Comparison of ENCODE assay signal across 24 cellular contexts in genomic region chr11:2547806-2548205, GRCh38.
A peak's percentile ranks its signal among the peaks of the same experiment; 100 is the strongest.
DNase-seq lines count a peak whose midpoint lies in the region; ATAC-seq and TF ChIP-seq lines count a peak whose summit lies in the region.
"Had no signal": no experiment of that assay in that cellular context is flagged by ENCODE, and none has a peak within 500 bp of the region (broad histone marks: within the 10 kb centered on the region; RNA-seq: fewer than 3 reads in every experiment).

No MANE protein-coding gene starts in this region.

- H3K9me3 Mint-ChIP-seq in activated naive CD4-positive, alpha-beta T cell treated with anti-CD3 and anti-CD28 coated beads, Interleukin-2, amount 10 ng/mL, durations not matched to agents 7 days and 5 days = no peaks in the 10 kb centered on the region
- H3K9me3 Mint-ChIP-seq in activated naive CD4-positive, alpha-beta T cell treated with anti-CD3 and anti-CD28 coated beads, Interleukin-2, amount 50 U/mL, for 72 hours = no peaks in the 10 kb centered on the region
- peaks cover 3% of the 10 kb centered on the region for H3K9me3 Mint-ChIP-seq in glutamatergic neuron (ENCODE audit: unreplicated experiment)
- H3K9me3 Mint-ChIP-seq: HFFc6 had no signal

- no peak overlapping the region for H3K27ac ChIP-seq in upper lobe of right lung
- H3K27ac ChIP-seq: ascending aorta had no signal

- no peak overlapping the region for H3K4me3 ChIP-seq in mucosa of descending colon
- no peak overlapping the region for H3K4me3 ChIP-seq in upper lobe of right lung
- H3K4me3 ChIP-seq: ascending aorta had no signal

- H3K36me3 ChIP-seq in mucosa of descending colon (ENCODE audit: low read depth) = no peaks in the 10 kb centered on the region
- no peaks in the 10 kb centered on the region for H3K36me3 ChIP-seq in upper lobe of right lung
- H3K36me3 ChIP-seq: ascending aorta had no signal

- CTCF ChIA-PET in activated naive CD4-positive, alpha-beta T cell treated with anti-CD3 and anti-CD28 coated beads, Interleukin-2, amount 10 ng/mL, durations not matched to agents 7 days and 5 days (lab: Charles Lee) = interaction anchor here (2.3 kb wide), 1 partner anchor 15 kb away, joined by 5 read pairs; no protein-coding TSS in a partner anchor

- H3K27me3 Mint-ChIP-seq in activated naive CD4-positive, alpha-beta T cell treated with anti-CD3 and anti-CD28 coated beads, Interleukin-2, amount 10 ng/mL, durations not matched to agents 7 days and 5 days = no peaks in the 10 kb centered on the region
- H3K27me3 Mint-ChIP-seq in glutamatergic neuron (ENCODE audit: unreplicated experiment) = peaks cover 5% of the 10 kb centered on the region

- ATAC-seq in activated naive CD4-positive, alpha-beta T cell treated with anti-CD3 and anti-CD28 coated beads, Interleukin-2, amount 50 U/mL, for 72 hours = no peak
- ATAC-seq in mucosa of descending colon (no peak), upper lobe of right lung (no peak), GM18868 (IDR thresholded peaks at IDR 0.05; ENCODE audit: unreplicated experiment) (no peak)

- H3K9me3 ChIP-seq in mucosa of descending colon (no peaks in the 10 kb centered on the region), upper lobe of right lung (no peaks in the 10 kb centered on the region)
- H3K9me3 ChIP-seq: ascending aorta had no signal

- DNase-seq in activated naive CD4-positive, alpha-beta T cell treated with anti-CD3 and anti-CD28 coated beads, Interleukin-2, amount 10 ng/mL, durations not matched to agents 7 days and 5 days = peak; percentile 14
- DNase-seq in activated naive CD4-positive, alpha-beta T cell treated with anti-CD3 and anti-CD28 coated beads, Interleukin-2, amount 50 U/mL, for 72 hours (ENCODE audit: low spot score in 2 of 2) = no peak
- peak; percentile 5 for DNase-seq in glutamatergic neuron
- peak in 2 of 3 donors; percentile 12 to 33 for DNase-seq in mucosa of descending colon
- DNase-seq in upper lobe of right lung = peak; percentile 48
- no peak for DNase-seq in LoVo (ENCODE audit: low spot score)
- no peak for DNase-seq in NCI-H128 (lab: John Stamatoyannopoulos, UW; ENCODE audit: unreplicated experiment)
- DNase-seq: activated CD4-positive, alpha-beta T cell treated with anti-CD3 and anti-CD28 coated beads, Interleukin-2, amount 50 U/mL, for 4 hours; activated CD4-positive, CD25-positive, alpha-beta regulatory T cell; activated CD8-positive, alpha-beta memory T cell treated with anti-CD3 and anti-CD28 coated beads, Interleukin-2, amount 50 U/mL, for 48 hours; activated gamma-delta T cell treated with Interleukin-2 at 50 U/mL for 16 hours; AML-193; central memory CD4-positive, alpha-beta T cell; dermis blood vessel endothelial cell; DMS153; HFFc6; mammary epithelial cell; NCI-H1436; NCI-H82; occipital lobe; stimulated activated CD8-positive, alpha-beta memory T cell treated with anti-CD3 and anti-CD28 coated beads, Interleukin-4, amount 100 ng/mL, for 48 hours; trophoblast cell had no signal

- intact Hi-C loops in mucosa of descending colon (cut with DNase I, micrococcal nuclease) (no loop called here), upper lobe of right lung (cut with DNase I) (no loop called here)

- TF ChIP-seq CTCF in glutamatergic neuron (IDR thresholded peaks at IDR 0.05; ENCODE audit: partially characterized antibody, unreplicated experiment) = no peak
- TF ChIP-seq CTCF in mucosa of descending colon (IDR thresholded peaks at IDR 0.05) = no peak
- TF ChIP-seq CTCF in upper lobe of right lung (IDR thresholded peaks at IDR 0.05) = no peak

- H3K4me1 ChIP-seq in mucosa of descending colon (ENCODE audit: low read depth) (no peaks in the 10 kb centered on the region), upper lobe of right lung (no peaks in the 10 kb centered on the region)
- H3K4me1 ChIP-seq: ascending aorta had no signal

- H3K36me3 Mint-ChIP-seq in activated naive CD4-positive, alpha-beta T cell treated with anti-CD3 and anti-CD28 coated beads, Interleukin-2, amount 10 ng/mL, durations not matched to agents 7 days and 5 days = no peaks in the 10 kb centered on the region
- no peaks in the 10 kb centered on the region for H3K36me3 Mint-ChIP-seq in activated naive CD4-positive, alpha-beta T cell treated with anti-CD3 and anti-CD28 coated beads, Interleukin-2, amount 50 U/mL, for 72 hours
- H3K36me3 Mint-ChIP-seq in glutamatergic neuron (ENCODE audit: unreplicated experiment) = peaks cover 9% of the 10 kb centered on the region

- H3K4me1 Mint-ChIP-seq in activated naive CD4-positive, alpha-beta T cell treated with anti-CD3 and anti-CD28 coated beads, Interleukin-2, amount 10 ng/mL, durations not matched to agents 7 days and 5 days = peaks cover 3% of the 10 kb centered on the region
- H3K4me1 Mint-ChIP-seq in glutamatergic neuron (ENCODE audit: low read depth, unreplicated experiment) = no peaks in the 10 kb centered on the region

- no peak overlapping the region for H3K4me3 Mint-ChIP-seq in activated naive CD4-positive, alpha-beta T cell treated with anti-CD3 and anti-CD28 coated beads, Interleukin-2, amount 10 ng/mL, durations not matched to agents 7 days and 5 days
- no peak overlapping the region for H3K4me3 Mint-ChIP-seq in glutamatergic neuron (ENCODE audit: unreplicated experiment)
- H3K4me3 Mint-ChIP-seq: HFFc6 had no signal

- H3K27ac Mint-ChIP-seq in activated naive CD4-positive, alpha-beta T cell treated with anti-CD3 and anti-CD28 coated beads, Interleukin-2, amount 10 ng/mL, durations not matched to agents 7 days and 5 days = no peak overlapping the region
- H3K27ac Mint-ChIP-seq in activated naive CD4-positive, alpha-beta T cell treated with anti-CD3 and anti-CD28 coated beads, Interleukin-2, amount 50 U/mL, for 72 hours = no peak overlapping the region
- no peak overlapping the region for H3K27ac Mint-ChIP-seq in glutamatergic neuron (ENCODE audit: unreplicated experiment)
- H3K27ac Mint-ChIP-seq: HFFc6 had no signal

- H3K27me3 ChIP-seq in upper lobe of right lung = no peaks in the 10 kb centered on the region
- H3K27me3 ChIP-seq: ascending aorta had no signal

Comparison
In these comparisons a context has a peak if more than half of its experiments do, and no peak if none do; other contexts are left out.
1. DNase-seq: peak in activated naive CD4-positive, alpha-beta T cell treated with anti-CD3 and anti-CD28 coated beads, Interleukin-2, amount 10 ng/mL, durations not matched to agents 7 days and 5 days (single experiment), glutamatergic neuron (single experiment), mucosa of descending colon (2 of 3) and upper lobe of right lung (single experiment); none in activated naive CD4-positive, alpha-beta T cell treated with anti-CD3 and anti-CD28 coated beads, Interleukin-2, amount 50 U/mL, for 72 hours (0 of 2), LoVo (single experiment) and NCI-H128 (single experiment).